In the genomic region with DNA sequence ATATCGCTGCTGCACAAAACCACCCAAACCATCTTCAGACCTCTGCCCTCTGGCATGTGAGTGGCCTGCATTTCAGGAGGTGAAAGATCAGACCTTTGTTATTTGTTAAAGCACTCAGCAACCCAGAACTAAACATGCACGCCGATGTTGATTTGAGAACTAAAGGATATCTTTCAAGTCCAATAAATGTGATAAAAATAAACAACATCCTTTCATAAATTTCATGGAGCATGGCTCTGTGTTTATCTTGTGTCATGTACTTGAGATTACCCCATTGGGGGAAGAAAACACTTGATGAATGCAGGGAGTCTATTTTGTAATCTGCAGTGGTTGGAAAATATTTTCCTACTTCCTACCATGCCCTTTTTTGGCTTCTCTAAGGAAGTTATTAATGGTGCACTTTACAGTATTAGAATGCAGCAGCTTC, we compare ENCODE assay signal across 26 cellular contexts.
DNase-seq lines count a peak whose midpoint lies in the region; ATAC-seq and TF ChIP-seq lines count a peak whose summit lies in the region.
"Had no signal": no experiment of that assay in that cellular context is flagged by ENCODE, and none has a peak within 500 bp of the region (broad histone marks: within the 10 kb centered on the region; RNA-seq: fewer than 3 reads in every experiment).

No MANE protein-coding gene starts in this region.

- H3K9me3 Mint-ChIP-seq in activated CD4-positive, alpha-beta T cell treated with anti-CD3 and anti-CD28 coated beads, Interleukin-2, amount 10 ng/mL, durations not matched to agents 24 days and 14 days: no peaks in the 10 kb centered on the region
- H3K9me3 Mint-ChIP-seq: activated CD8-positive, alpha-beta T cell treated with anti-CD3 and anti-CD28 coated beads for 36 hours; immature natural killer cell; neural crest cell had no signal

- H4K8ac ChIP-seq in mesendoderm (ENCODE audit: low read depth, low read length): peak overlapping the region; percentile 15

- intact Hi-C loops in activated CD4-positive, alpha-beta T cell treated with anti-CD3 and anti-CD28 coated beads, Interleukin-2, amount 10 ng/mL, durations not matched to agents 24 days and 14 days (cut with micrococcal nuclease): no loop called here

- peaks cover 1% of the 10 kb centered on the region for H3K27me3 Mint-ChIP-seq in activated CD4-positive, alpha-beta T cell treated with anti-CD3 and anti-CD28 coated beads, Interleukin-2, amount 10 ng/mL, durations not matched to agents 24 days and 14 days

- TF ChIP-seq CTCF in fibroblast of villous mesenchyme (IDR thresholded peaks at IDR 0.05; ENCODE audit: insufficient read depth, low read depth, low read length): no peak

- H3K23ac ChIP-seq in mesendoderm (ENCODE audit: low read length): no peak overlapping the region

- H4K5ac ChIP-seq in mesendoderm (ENCODE audit: low read length): no peak overlapping the region

- no peaks in the 10 kb centered on the region for H3K36me3 Mint-ChIP-seq in activated CD4-positive, alpha-beta T cell treated with anti-CD3 and anti-CD28 coated beads, Interleukin-2, amount 10 ng/mL, durations not matched to agents 24 days and 14 days (ENCODE audit: low read depth)
- H3K36me3 Mint-ChIP-seq: brain, immature natural killer cell had no signal

- H3K79me2 ChIP-seq in mesendoderm (ENCODE audit: control insufficient read depth, insufficient read depth, low read length): no peaks in the 10 kb centered on the region

- ATAC-seq in HG02642 (IDR thresholded peaks at IDR 0.05; ENCODE audit: poor library complexity, unreplicated experiment): no peak
- ATAC-seq in GM19395 (IDR thresholded peaks at IDR 0.05; ENCODE audit: unreplicated experiment): no peak
- ATAC-seq: activated CD4-positive, CD25-positive, alpha-beta regulatory T cell treated with anti-CD3 and anti-CD28 coated beads, Interleukin-2, amount 50 U/mL, for 24 hours; activated CD8-positive, alpha-beta T cell treated with anti-CD3 and anti-CD28 coated beads for 36 hours had no signal

- H3K4me1 ChIP-seq in mesendoderm (ENCODE audit: control insufficient read depth, low read depth, low read length): peaks cover 12% of the 10 kb centered on the region
- H3K4me1 ChIP-seq: HAP-1 had no signal

- H3K18ac ChIP-seq in mesendoderm (ENCODE audit: low read length): peak overlapping the region; percentile 53

- H3K4me3 Mint-ChIP-seq in activated CD4-positive, alpha-beta T cell treated with anti-CD3 and anti-CD28 coated beads, Interleukin-2, amount 10 ng/mL, durations not matched to agents 24 days and 14 days: no peak overlapping the region
- H3K4me3 Mint-ChIP-seq: activated CD8-positive, alpha-beta T cell treated with anti-CD3 and anti-CD28 coated beads for 36 hours; brain; immature natural killer cell; neural crest cell had no signal

- CTCF ChIA-PET in HEK293T (lab: Yijun Ruan, JAX): interaction anchor here (1.0 kb wide), 1 partner anchor 101 kb away, joined by 3 read pairs; no protein-coding TSS in a partner anchor

- H3K4ac ChIP-seq in mesendoderm (ENCODE audit: low read depth, low read length): peak overlapping the region; percentile 20

- no peak overlapping the region for H3K4me2 ChIP-seq in mesendoderm (ENCODE audit: low read length)

- no peak overlapping the region for H2BK120ac ChIP-seq in mesendoderm (ENCODE audit: low read depth, low read length)

- H3K4me3 ChIP-seq in fibroblast of villous mesenchyme (ENCODE audit: low read depth, low read length) (no peak overlapping the region), mesendoderm (ENCODE audit: low read length) (no peak overlapping the region)
- H3K4me3 ChIP-seq: BLaER1 treated with 17β-estradiol and CSF1 and Interleukin-3, amounts not matched to agents 10 nM and 100 nM; HAP-1 had no signal

- peak overlapping the region; percentile 40 for H3K56ac ChIP-seq in mesendoderm (ENCODE audit: low read length)

- no CpG with 5 or more reads among the region's 3 CpGs for WGBS in mesendoderm (ENCODE audit: extremely low coverage, insufficient coverage, low lambda C conversion rate)

- no peaks in the 10 kb centered on the region for H3K4me1 Mint-ChIP-seq in activated CD4-positive, alpha-beta T cell treated with anti-CD3 and anti-CD28 coated beads, Interleukin-2, amount 10 ng/mL, durations not matched to agents 24 days and 14 days
- H3K4me1 Mint-ChIP-seq: brain had no signal

- H2BK5ac ChIP-seq in mesendoderm (ENCODE audit: low read length): peak overlapping the region; percentile 54

- H3K79me1 ChIP-seq in mesendoderm (ENCODE audit: low read length): no peaks in the 10 kb centered on the region

- POLR2A ChIA-PET in HEK293T (lab: Yijun Ruan, JAX): no interaction called here

- no peak overlapping the region for H3K9ac ChIP-seq in mesendoderm (ENCODE audit: low read length)
- H3K9ac ChIP-seq: BLaER1 treated with 17β-estradiol and CSF1 and Interleukin-3, amounts not matched to agents 10 nM and 100 nM had no signal

- no peaks in the 10 kb centered on the region for H3K36me3 ChIP-seq in mesendoderm (ENCODE audit: control insufficient read depth, insufficient read depth, low read length)
- H3K36me3 ChIP-seq: BLaER1 treated with 17β-estradiol and CSF1 and Interleukin-3, amounts not matched to agents 10 nM and 100 nM; HAP-1 had no signal

- DNase-seq in DMS53 treated with DMSO at 0.1 percent for 48 hours (lab: John Stamatoyannopoulos, UW; ENCODE audit: unreplicated experiment): peak; percentile 73
- DNase-seq in HEK293T (ENCODE audit: extremely low spot score): no peak
- DNase-seq in fibroblast of villous mesenchyme (ENCODE audit: low read depth): peak; percentile 51
- no peak for DNase-seq in mesendoderm
- no peak for DNase-seq in activated CD4-positive, alpha-beta T cell treated with anti-CD3 and anti-CD28 coated beads, Interleukin-2, amount 10 ng/mL, durations not matched to agents 24 days and 14 days
- DNase-seq: activated CD8-positive, alpha-beta T cell treated with anti-CD3 and anti-CD28 coated beads for 36 hours; activated effector memory CD4-positive, alpha-beta T cell treated with anti-CD3 and anti-CD28 coated beads, Interleukin-2, amount 50 U/mL, for 16 hours; COR-L47; DMS79 treated with DMSO at 0.1 percent for 48 hours; effector CD8-positive, alpha-beta T cell; erythroblast; immature natural killer cell; NCI-H2081; NCI-H774; OCI-M1; stimulated activated CD4-positive, alpha-beta T cell treated with anti-CD3 and anti-CD28 coated beads, Interleukin-1b, Interleukin-23, amount 100 ng/mL, for 48 hours; substantia nigra; SW 1271; T1000 had no signal

- no peak overlapping the region for H2BK15ac ChIP-seq in mesendoderm (replicated peaks; ENCODE audit: low read depth)

- H2AK5ac ChIP-seq in mesendoderm (ENCODE audit: low read length): no peak overlapping the region

- H3K27ac ChIP-seq in mesendoderm (ENCODE audit: low read depth, low read length): no peak overlapping the region
- H3K27ac ChIP-seq: BLaER1 treated with 17β-estradiol and CSF1 and Interleukin-3, amounts not matched to agents 10 nM and 100 nM had no signal

- no peaks in the 10 kb centered on the region for H3K27me3 ChIP-seq in mesendoderm (ENCODE audit: insufficient read depth, low read length, poor library complexity)
- H3K27me3 ChIP-seq: BLaER1 treated with 17β-estradiol and CSF1 and Interleukin-3, amounts not matched to agents 10 nM and 100 nM had no signal

- no peak overlapping the region for H3K27ac Mint-ChIP-seq in activated CD4-positive, alpha-beta T cell treated with anti-CD3 and anti-CD28 coated beads, Interleukin-2, amount 10 ng/mL, durations not matched to agents 24 days and 14 days
- H3K27ac Mint-ChIP-seq: activated CD8-positive, alpha-beta T cell treated with anti-CD3 and anti-CD28 coated beads for 36 hours; brain had no signal

TF ChIP-seq in HEK293T, 16 proteins besides CTCF, POLR2A, EP300 and RAD21:
- TF ChIP-seq CTBP1 (IDR thresholded peaks at IDR 0.05; ENCODE audit: borderline replicate concordance) (peak; percentile 37; the same call in 1 of the 2 replicates), L3MBTL2 (conservative IDR thresholded peaks at IDR 0.05) (no peak)

Comparison
In these comparisons a context has a peak if more than half of its experiments do, and no peak if none do; other contexts are left out.
1. DNase-seq: peak in DMS53 treated with DMSO at 0.1 percent for 48 hours (single experiment) and fibroblast of villous mesenchyme (single experiment); none in HEK293T (single experiment), mesendoderm (single experiment) and activated CD4-positive, alpha-beta T cell treated with anti-CD3 and anti-CD28 coated beads, Interleukin-2, amount 10 ng/mL, durations not matched to agents 24 days and 14 days (single experiment).